In genomic region chr13:110298566-110299321, GRCh38 we compare ENCODE assay signal across 9 cellular contexts. TPM values are rescaled to one million over a fixed set of nuclear protein-coding genes. Genes with fewer than 3 reads are reported as not detected.
A peak's percentile ranks its signal among the peaks of the same experiment; 100 is the strongest.
DNase-seq lines count a peak whose midpoint lies in the region; ATAC-seq and TF ChIP-seq lines count a peak whose summit lies in the region.
"Had no signal": no experiment of that assay in that cellular context is flagged by ENCODE, and none has a peak within 500 bp of the region (broad histone marks: within the 10 kb centered on the region; RNA-seq: fewer than 3 reads in every experiment).

No MANE protein-coding gene starts in this region.

- H3K4me3 ChIP-seq in coronary artery (peak overlapping the region; percentile 67), muscle layer of duodenum (ENCODE audit: low read depth in 1 of 2, low read length in 2 of 2) (peak overlapping the region; percentile 19 to 40), upper lobe of left lung (peak overlapping the region in 2 of 4 donors; percentile 29 to 32), SK-N-SH (ENCODE audit: low read depth in 2 of 2, low read length in 1 of 2) (no peak overlapping the region)

- POLR2A ChIA-PET in SK-N-SH (lab: Yijun Ruan, JAX), result no interaction called here

- H3K27me3 ChIP-seq in muscle layer of duodenum (ENCODE audit: low read depth, low read length) (no peaks in the 10 kb centered on the region), upper lobe of left lung (no peaks in the 10 kb centered on the region), SK-N-SH (ENCODE audit: insufficient read depth) (no peaks in the 10 kb centered on the region)

- no peak for TF ChIP-seq POLR2A in upper lobe of left lung (IDR thresholded peaks at IDR 0.05)

- H3K9me3 ChIP-seq in muscle layer of duodenum (ENCODE audit: control insufficient read depth in 1 of 2, low read length in 2 of 2) (no peaks in the 10 kb centered on the region), upper lobe of left lung (no peaks in the 10 kb centered on the region), SK-N-SH (no peaks in the 10 kb centered on the region)

- peaks cover 13 to 40% of the 10 kb centered on the region in 2 donors for H3K4me1 ChIP-seq in muscle layer of duodenum (ENCODE audit: control insufficient read depth in 1 of 2, insufficient read depth in 2 of 2, low read length in 2 of 2)
- H3K4me1 ChIP-seq in upper lobe of left lung, result peaks cover 40 to 72% (median 61%) of the 10 kb centered on the region in 4 donors
- peaks cover 16 to 18% of the 10 kb centered on the region in 2 experiments; a peak in 3 of 4 replicates for H3K4me1 ChIP-seq in SK-N-SH (ENCODE audit: control insufficient read depth in 1 of 2, insufficient read depth in 2 of 2, low read depth in 1 of 2, low read length in 1 of 2)

- CTCF ChIA-PET in SK-N-SH (lab: Yijun Ruan, JAX), result interaction anchor here (1.0 kb wide), 1 partner anchor 9 kb away, joined by 4 read pairs; no protein-coding TSS in a partner anchor

- WGBS in upper lobe of left lung, 2 donors, result 30 to 46% methylated on average over 24 to 27 of the region's 34 CpGs
- WGBS in SK-N-SH (ENCODE audit: low lambda C conversion rate), result 91% methylated on average over 27 of the region's 34 CpGs

- intact Hi-C loops in Right ventricle myocardium inferior (cut with DNase I) (no loop called here), cardiac septum (cut with DNase I) (no loop called here)

- TF ChIP-seq EP300 in upper lobe of left lung (IDR thresholded peaks at IDR 0.05), result no peak
- no peak for TF ChIP-seq EP300 in SK-N-SH (IDR thresholded peaks at IDR 0.05; ENCODE audit: borderline replicate concordance in 1 of 2, low read depth in 1 of 2, low read length in 1 of 2)

- TF ChIP-seq CTCF in coronary artery (IDR thresholded peaks at IDR 0.05) (no peak), upper lobe of left lung (IDR thresholded peaks at IDR 0.05) (no peak), SK-N-SH (IDR thresholded peaks at IDR 0.05) (no peak)

- DNase-seq in Right ventricle myocardium inferior (ENCODE audit: missing footprints) (no peak), cardiac septum (ENCODE audit: low spot score) (no peak), coronary artery (ENCODE audit: low spot score) (peak; percentile 84), upper lobe of left lung (peak in 1 of 2 donors; percentile 58), midbrain (lab: John Stamatoyannopoulos, UW) (no peak), SK-N-SH (no peak)
- DNase-seq: AML-193 had no signal

- no peak overlapping the region for H3K9ac ChIP-seq in SK-N-SH

- peaks cover 32% of the 10 kb centered on the region; the same call in 1 of the 2 replicates for H4K20me1 ChIP-seq in SK-N-SH (ENCODE audit: insufficient read depth)

- peaks cover 99% of the 10 kb centered on the region for H3K79me2 ChIP-seq in SK-N-SH (ENCODE audit: insufficient read depth)

- H3K27ac ChIP-seq in coronary artery, result peak overlapping the region; percentile 72 to 99
- peak overlapping the region; percentile 74 for H3K27ac ChIP-seq in muscle layer of duodenum (ENCODE audit: low read length)
- H3K27ac ChIP-seq in upper lobe of left lung, result peak overlapping the region; percentile 60 to 78 (median 72)
- no peak overlapping the region; a peak in 1 of 4 replicates for H3K27ac ChIP-seq in SK-N-SH (ENCODE audit: low read depth in 2 of 2, low read length in 1 of 2)

- no peak overlapping the region for H3K4me2 ChIP-seq in SK-N-SH

- peaks cover 8% of the 10 kb centered on the region for H3F3A ChIP-seq in SK-N-SH (replicated peaks; ENCODE audit: insufficient read depth)

- no peaks in the 10 kb centered on the region for H3K36me3 ChIP-seq in muscle layer of duodenum (ENCODE audit: control insufficient read depth in 1 of 2, insufficient read depth in 2 of 2, low read length in 2 of 2)
- peaks cover 0 to 3% (median 0%) of the 10 kb centered on the region in 4 donors for H3K36me3 ChIP-seq in upper lobe of left lung
- H3K36me3 ChIP-seq in SK-N-SH (replicated peaks in 1 of 2; ENCODE audit: control insufficient read depth in 1 of 2, insufficient read depth in 2 of 2, low read length in 1 of 2), result peaks cover 3 to 16% of the 10 kb centered on the region in 2 experiments

- ATAC-seq in Right ventricle myocardium inferior, result peak; percentile 15
- peak; percentile 37 to 56 for ATAC-seq in upper lobe of left lung (ENCODE audit: low FRiP score in 2 of 2)
- no peak for ATAC-seq in GM19397 (IDR thresholded peaks at IDR 0.05; ENCODE audit: unreplicated experiment)

- H3K9me2 ChIP-seq in SK-N-SH, result no peaks in the 10 kb centered on the region

- H2AFZ ChIP-seq in SK-N-SH (ENCODE audit: low read depth), result no peak overlapping the region

- no peak for TF ChIP-seq RAD21 in SK-N-SH (IDR thresholded peaks at IDR 0.05; ENCODE audit: low read length)

TF ChIP-seq in SK-N-SH, 30 proteins besides CTCF, POLR2A, EP300 and RAD21:
- TF ChIP-seq FOXJ3 (CRISPR knock-in tag; IDR thresholded peaks at IDR 0.05), result no peak
- TF ChIP-seq SIN3A (IDR thresholded peaks at IDR 0.05; ENCODE audit: borderline replicate concordance, low read depth, low read length), result no peak
- TF ChIP-seq NRF1 (IDR thresholded peaks at IDR 0.05; ENCODE audit: low read depth, low read length), result no peak
- TF ChIP-seq PBX3 (IDR thresholded peaks at IDR 0.05), result no peak

RNA-seq across cellular contexts. Expression of gene COL4A1, which starts 8.2 kb away (rescaled TPM):
- total RNA-seq in Right ventricle myocardium inferior (128 TPM), cardiac septum (196 TPM), upper lobe of left lung (100 to 1,000 TPM in 4 of 6 donors, 10 to 100 TPM in 2; 81.7 to 309 (median 167) TPM)
- 28.2 and 30.3 TPM in 2 replicates for polyA plus RNA-seq in SK-N-SH (2012; rRNA removed)
- 28.1 and 32.5 TPM in 2 replicates for polyA plus RNA-seq in SK-N-SH (2012; cell fraction: cytosol; rRNA removed)
- polyA plus RNA-seq in SK-N-SH (2012; cell fraction: nucleus; rRNA removed), result 48.2 and 61.1 TPM in 2 replicates

RNA-seq across cellular contexts. Expression of gene COL4A2, which starts 8.3 kb away (rescaled TPM):
- total RNA-seq in Right ventricle myocardium inferior (126 TPM), cardiac septum (165 TPM), upper lobe of left lung (100 to 1,000 TPM; 169 to 458 (median 258) TPM)
- 61.1 and 137 TPM in 2 replicates for polyA plus RNA-seq in SK-N-SH (2012; rRNA removed)
- 42.5 and 60.6 TPM in 2 replicates for polyA plus RNA-seq in SK-N-SH (2012; cell fraction: cytosol; rRNA removed)
- 103 and 166 TPM in 2 replicates for polyA plus RNA-seq in SK-N-SH (2012; cell fraction: nucleus; rRNA removed)

Comparison
In these comparisons a context has a peak if more than half of its experiments do, and no peak if none do; other contexts are left out.
1. H3K27ac ChIP-seq: peak in coronary artery (2 of 2), muscle layer of duodenum (single experiment) and upper lobe of left lung (4 of 4); none in SK-N-SH (0 of 2).
2. H3K4me3 ChIP-seq: peak in coronary artery (single experiment) and muscle layer of duodenum (2 of 2); none in SK-N-SH (0 of 2).